18 cellular contexts compared by ENCODE assay signal in genomic region chr19:47494211-47494547, GRCh38. TPM values are rescaled to one million over a fixed set of nuclear protein-coding genes. Genes with fewer than 3 reads are reported as not detected.
DNase-seq lines count a peak whose midpoint lies in the region; FAIRE-seq and TF ChIP-seq lines count a peak whose summit lies in the region.
"Had no signal": no experiment of that assay in that cellular context is flagged by ENCODE, and none has a peak within 500 bp of the region (broad histone marks: within the 10 kb centered on the region; RNA-seq: fewer than 3 reads in every experiment).

No MANE protein-coding gene starts in this region.

- H3K4me1 Mint-ChIP-seq in glutamatergic neuron (ENCODE audit: low read depth, unreplicated experiment) = peaks cover 38% of the 10 kb centered on the region
- no peaks in the 10 kb centered on the region for H3K4me1 Mint-ChIP-seq in T-helper 2 cell treated with Interferon-gamma antibody and Interleukin-4, amounts not matched to agents 5 μg/mL and 100 μg/mL, for 36 hours (ENCODE audit: low read depth)

- H3K27ac ChIP-seq in left ventricle myocardium inferior (replicated peaks) = peak overlapping the region; percentile 75
- H3K27ac ChIP-seq: A549 had no signal

- peaks cover 7% of the 10 kb centered on the region for H3K36me3 Mint-ChIP-seq in glutamatergic neuron (ENCODE audit: unreplicated experiment)
- H3K36me3 Mint-ChIP-seq in T-helper 2 cell treated with Interferon-gamma antibody and Interleukin-4, amounts not matched to agents 5 μg/mL and 100 μg/mL, for 36 hours (ENCODE audit: low read depth) = peaks cover 18% of the 10 kb centered on the region

- peaks cover 12% of the 10 kb centered on the region for H3K27me3 Mint-ChIP-seq in glutamatergic neuron (ENCODE audit: unreplicated experiment)
- no peaks in the 10 kb centered on the region for H3K27me3 Mint-ChIP-seq in T-helper 2 cell treated with Interferon-gamma antibody and Interleukin-4, amounts not matched to agents 5 μg/mL and 100 μg/mL, for 36 hours (ENCODE audit: low read depth)
- H3K27me3 Mint-ChIP-seq: CD8-positive, alpha-beta memory T cell had no signal

- TF ChIP-seq CTCF in left ventricle myocardium inferior (IDR thresholded peaks at IDR 0.05; ENCODE audit: borderline replicate concordance) (no peak), glutamatergic neuron (IDR thresholded peaks at IDR 0.05; ENCODE audit: partially characterized antibody, unreplicated experiment) (no peak), D721Med (IDR thresholded peaks at IDR 0.05; ENCODE audit: insufficient read depth, missing control alignments) (no peak)

- H3K36me3 ChIP-seq in left ventricle myocardium inferior = peaks cover 71% of the 10 kb centered on the region

- peaks cover 61% of the 10 kb centered on the region for H3K4me1 ChIP-seq in left ventricle myocardium inferior
- H3K4me1 ChIP-seq: A549 had no signal

- H3K9me3 Mint-ChIP-seq in glutamatergic neuron (ENCODE audit: unreplicated experiment) = peaks cover 11% of the 10 kb centered on the region
- no peaks in the 10 kb centered on the region for H3K9me3 Mint-ChIP-seq in T-helper 2 cell treated with Interferon-gamma antibody and Interleukin-4, amounts not matched to agents 5 μg/mL and 100 μg/mL, for 36 hours
- H3K9me3 Mint-ChIP-seq: CD8-positive, alpha-beta memory T cell; HFFc6 had no signal

- no peaks in the 10 kb centered on the region for H3K9me3 ChIP-seq in left ventricle myocardium inferior (replicated peaks)
- H3K9me3 ChIP-seq: A549 had no signal

- H3K4me3 ChIP-seq in left ventricle myocardium inferior = no peak overlapping the region
- H3K4me3 ChIP-seq: A549 had no signal

- peak overlapping the region; percentile 39 for H3K4me3 Mint-ChIP-seq in glutamatergic neuron (ENCODE audit: unreplicated experiment)
- H3K4me3 Mint-ChIP-seq in T-helper 2 cell treated with Interferon-gamma antibody and Interleukin-4, amounts not matched to agents 5 μg/mL and 100 μg/mL, for 36 hours = no peak overlapping the region
- H3K4me3 Mint-ChIP-seq: CD8-positive, alpha-beta memory T cell; HFFc6 had no signal

- no peak for FAIRE-seq in D721Med (lab: Jason Lieb, UNC)
- FAIRE-seq: A549, G401.6 had no signal

- no peaks in the 10 kb centered on the region for H3K27me3 ChIP-seq in left ventricle myocardium inferior (ENCODE audit: low read depth)

- intact Hi-C loops in left ventricle myocardium inferior (cut with micrococcal nuclease) = no loop called here
- intact Hi-C loops in cardiac septum (cut with DNase I) = no loop called here

- peak; percentile 23 for DNase-seq in NCI-H82 (lab: John Stamatoyannopoulos, UW)
- no peak for DNase-seq in NCI-H82 treated with DMSO at 0.1 percent for 48 hours (lab: John Stamatoyannopoulos, UW; ENCODE audit: unreplicated experiment)
- no peak for DNase-seq in left ventricle myocardium inferior
- DNase-seq in cardiac septum (ENCODE audit: low spot score) = no peak
- DNase-seq in glutamatergic neuron = no peak
- no peak for DNase-seq in NCI-H1436 treated with DMSO at 0.1 percent for 48 hours (lab: John Stamatoyannopoulos, UW)
- no peak for DNase-seq in D721Med (ENCODE audit: insufficient read length, low spot score)
- DNase-seq in T-helper 2 cell treated with Interferon-gamma antibody and Interleukin-4, amounts not matched to agents 5 μg/mL and 100 μg/mL, for 36 hours (ENCODE audit: low spot score) = no peak
- DNase-seq: CD8-positive, alpha-beta memory T cell; DND-41; H7; HFFc6; KG1; NCI-H187 treated with DMSO at 0.1 percent for 48 hours; NCI-H345; NCI-H526 treated with DMSO at 0.1 percent for 48 hours had no signal

- H3K27ac Mint-ChIP-seq in glutamatergic neuron (ENCODE audit: unreplicated experiment) = peak overlapping the region; percentile 89
- no peak overlapping the region for H3K27ac Mint-ChIP-seq in T-helper 2 cell treated with Interferon-gamma antibody and Interleukin-4, amounts not matched to agents 5 μg/mL and 100 μg/mL, for 36 hours
- H3K27ac Mint-ChIP-seq: HFFc6 had no signal

RNA-seq across cellular contexts. Expression of gene KPTN, which starts 10.2 kb away (rescaled TPM):
- 10.9 TPM for total RNA-seq in left ventricle myocardium inferior
- 5.2 TPM for total RNA-seq in cardiac septum
- 51.2 TPM for total RNA-seq in glutamatergic neuron (ENCODE audit: unreplicated experiment)

RNA-seq across cellular contexts. Expression of gene NAPA, which starts 20.7 kb away (rescaled TPM):
- total RNA-seq in left ventricle myocardium inferior = 120 TPM
- total RNA-seq in cardiac septum = 112 TPM
- 262 TPM for total RNA-seq in glutamatergic neuron (ENCODE audit: unreplicated experiment)

RNA-seq across cellular contexts. Expression of gene SLC8A2, which starts 22.5 kb away (rescaled TPM):
- 0.30 TPM for total RNA-seq in left ventricle myocardium inferior
- 0.59 TPM for total RNA-seq in cardiac septum
- 115 TPM for total RNA-seq in glutamatergic neuron (ENCODE audit: unreplicated experiment)
- total RNA-seq: CD8-positive, alpha-beta memory T cell; HFFc6 had no signal

Comparison
In these comparisons a context has a peak if more than half of its experiments do, and no peak if none do; other contexts are left out.
1. RNA of gene SLC8A2, which starts 22.5 kb away (total RNA-seq): 115 TPM in glutamatergic neuron (single experiment); 0.59 TPM in cardiac septum (single experiment) and 0.30 TPM in left ventricle myocardium inferior (single experiment); every median in the first group is over 10 times any median in the second.